In the genomic region with DNA sequence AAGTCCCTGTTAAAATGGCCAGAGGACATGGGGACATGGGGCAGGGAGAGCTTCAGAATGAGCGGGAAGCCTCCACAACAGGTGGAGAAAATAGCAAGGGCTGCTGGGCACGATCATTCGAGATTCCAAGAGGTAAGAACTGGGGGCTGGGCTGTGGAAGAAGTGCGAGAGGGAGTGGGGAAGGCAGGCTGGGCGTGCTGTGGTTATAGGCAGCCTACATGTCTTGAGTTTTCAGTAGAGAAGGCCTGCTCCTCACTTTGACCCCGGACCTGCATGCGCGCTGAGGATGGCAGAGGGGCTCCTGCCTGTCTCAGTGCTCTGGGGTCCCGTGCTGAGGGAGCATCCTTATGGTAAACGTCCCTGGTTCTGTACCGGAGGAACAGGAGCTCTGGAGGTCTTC, we compare ENCODE assay signal across 24 cellular contexts.
"Had no signal": no experiment of that assay in that cellular context is flagged by ENCODE, and none has a peak within 500 bp of the region (broad histone marks: within the 10 kb centered on the region; RNA-seq: fewer than 3 reads in every experiment).

No MANE protein-coding gene starts in this region.

- H3K27me3 ChIP-seq: Peyer's patch, SJCRH30 had no signal

- H3K4me3 ChIP-seq: Peyer's patch, SJCRH30 had no signal

- H3K9me3 ChIP-seq: Peyer's patch, SJCRH30, SK-N-SH had no signal

- H3K27ac Mint-ChIP-seq: activated CD4-positive, alpha-beta memory T cell treated with anti-CD3 and anti-CD28 coated beads, Interleukin-2, amount 10 ng/mL, durations not matched to agents 7 days and 5 days; activated CD4-positive, alpha-beta T cell treated with anti-CD3 and anti-CD28 coated beads for 36 hours; activated naive CD4-positive, alpha-beta T cell treated with anti-CD3 and anti-CD28 coated beads for 36 hours; activated naive CD8-positive, alpha-beta T cell; activated T-helper 17 cell treated with anti-CD3 and anti-CD28 coated beads, Interleukin-2, amount 50 U/mL, for 72 hours had no signal

- H3K27me3 Mint-ChIP-seq: activated CD4-positive, alpha-beta memory T cell treated with anti-CD3 and anti-CD28 coated beads, Interleukin-2, amount 10 ng/mL, durations not matched to agents 7 days and 5 days had no signal

- ATAC-seq: activated CD4-positive, alpha-beta T cell treated with anti-CD3 and anti-CD28 coated beads for 36 hours; activated T-helper 17 cell treated with anti-CD3 and anti-CD28 coated beads, Interleukin-2, amount 50 U/mL, for 72 hours had no signal

- H3K9me3 Mint-ChIP-seq: activated CD4-positive, alpha-beta memory T cell treated with anti-CD3 and anti-CD28 coated beads, Interleukin-2, amount 10 ng/mL, durations not matched to agents 7 days and 5 days; activated naive CD4-positive, alpha-beta T cell treated with anti-CD3 and anti-CD28 coated beads for 36 hours; activated T-helper 17 cell treated with anti-CD3 and anti-CD28 coated beads, Interleukin-2, amount 50 U/mL, for 72 hours had no signal

- H3K4me3 Mint-ChIP-seq: activated CD4-positive, alpha-beta memory T cell treated with anti-CD3 and anti-CD28 coated beads, Interleukin-2, amount 10 ng/mL, durations not matched to agents 7 days and 5 days; activated CD4-positive, alpha-beta T cell treated with anti-CD3 and anti-CD28 coated beads for 36 hours; activated naive CD4-positive, alpha-beta T cell treated with anti-CD3 and anti-CD28 coated beads for 36 hours; activated naive CD8-positive, alpha-beta T cell; activated T-helper 17 cell treated with anti-CD3 and anti-CD28 coated beads, Interleukin-2, amount 50 U/mL, for 72 hours had no signal

- DNase-seq: activated CD4-positive, alpha-beta memory T cell treated with anti-CD3 and anti-CD28 coated beads, Interleukin-2, amount 10 ng/mL, durations not matched to agents 7 days and 5 days; activated CD4-positive, alpha-beta T cell treated with anti-CD3 and anti-CD28 coated beads for 36 hours; activated CD4-positive, alpha-beta T cell treated with anti-CD3 and anti-CD28 coated beads, Interleukin-2, amount 50 U/mL, for 1 hour; activated gamma-delta T cell; activated naive CD4-positive, alpha-beta T cell treated with anti-CD3 and anti-CD28 coated beads for 36 hours; activated T-cell treated with anti-CD3 and anti-CD28 coated beads for 4 hours; activated T-cell treated with anti-CD3 and anti-CD28 coated beads, Interleukin-2, amount 50 U/mL, for 48 hours; amygdala; NCI-H1105 treated with DMSO at 0.1 percent for 48 hours; NCI-H146; NCI-H187 treated with DMSO at 0.1 percent for 48 hours; NCI-H2081 treated with DMSO at 0.1 percent for 48 hours; NCI-H446; NCI-H524; Peyer's patch; Right ventricle myocardium superior; SJCRH30; SK-N-SH; T-helper 1 cell; WERI-Rb-1 had no signal

- H3K27ac ChIP-seq: KMS-11, Peyer's patch, RWPE1, SJCRH30, WERI-Rb-1 had no signal

- H3K36me3 ChIP-seq: Peyer's patch, SJCRH30, WERI-Rb-1 had no signal

- H3K4me1 Mint-ChIP-seq: activated CD4-positive, alpha-beta memory T cell treated with anti-CD3 and anti-CD28 coated beads, Interleukin-2, amount 10 ng/mL, durations not matched to agents 7 days and 5 days; activated CD4-positive, alpha-beta T cell treated with anti-CD3 and anti-CD28 coated beads for 36 hours; activated T-helper 17 cell treated with anti-CD3 and anti-CD28 coated beads, Interleukin-2, amount 50 U/mL, for 72 hours had no signal

- H3K36me3 Mint-ChIP-seq: activated naive CD8-positive, alpha-beta T cell had no signal
